ENCODE assay signal across 1 cellular context in the genomic region with DNA sequence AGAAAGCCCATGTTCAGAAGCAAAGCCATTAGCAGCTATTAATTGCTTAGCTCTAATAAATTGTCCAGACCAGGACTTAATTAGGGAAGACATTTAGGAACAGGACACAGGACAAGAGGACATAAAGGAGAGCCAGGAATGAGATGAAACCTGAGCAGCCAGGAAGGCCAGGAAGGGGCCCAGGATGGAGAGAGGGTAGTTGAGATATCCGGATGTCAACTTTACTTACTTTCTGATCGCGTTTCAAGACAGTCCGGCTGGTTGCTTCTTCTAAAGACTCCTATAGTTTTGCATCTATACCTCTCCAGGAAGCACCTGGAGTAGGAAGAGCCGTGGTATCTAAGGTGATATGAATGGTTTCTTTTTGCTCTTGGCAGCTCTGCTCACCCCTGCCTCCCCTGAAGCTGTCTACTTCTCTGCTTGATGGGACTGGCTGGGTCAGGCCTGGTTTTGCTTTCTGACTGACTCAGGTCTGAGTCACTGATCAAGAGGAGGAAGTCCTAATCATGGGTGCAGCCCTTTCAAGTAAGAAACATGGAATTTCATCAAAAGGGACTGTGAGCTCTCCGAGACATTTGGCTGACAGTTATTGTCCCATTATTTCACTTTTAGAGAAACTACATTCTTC.
TF ChIP-seq lines count a peak whose summit lies in the region.

No MANE protein-coding gene starts in this region.

TF ChIP-seq in GM12878, 131 proteins besides CTCF, POLR2A, EP300 and RAD21 (continued from another document):
- TF ChIP-seq, protein P1, sequence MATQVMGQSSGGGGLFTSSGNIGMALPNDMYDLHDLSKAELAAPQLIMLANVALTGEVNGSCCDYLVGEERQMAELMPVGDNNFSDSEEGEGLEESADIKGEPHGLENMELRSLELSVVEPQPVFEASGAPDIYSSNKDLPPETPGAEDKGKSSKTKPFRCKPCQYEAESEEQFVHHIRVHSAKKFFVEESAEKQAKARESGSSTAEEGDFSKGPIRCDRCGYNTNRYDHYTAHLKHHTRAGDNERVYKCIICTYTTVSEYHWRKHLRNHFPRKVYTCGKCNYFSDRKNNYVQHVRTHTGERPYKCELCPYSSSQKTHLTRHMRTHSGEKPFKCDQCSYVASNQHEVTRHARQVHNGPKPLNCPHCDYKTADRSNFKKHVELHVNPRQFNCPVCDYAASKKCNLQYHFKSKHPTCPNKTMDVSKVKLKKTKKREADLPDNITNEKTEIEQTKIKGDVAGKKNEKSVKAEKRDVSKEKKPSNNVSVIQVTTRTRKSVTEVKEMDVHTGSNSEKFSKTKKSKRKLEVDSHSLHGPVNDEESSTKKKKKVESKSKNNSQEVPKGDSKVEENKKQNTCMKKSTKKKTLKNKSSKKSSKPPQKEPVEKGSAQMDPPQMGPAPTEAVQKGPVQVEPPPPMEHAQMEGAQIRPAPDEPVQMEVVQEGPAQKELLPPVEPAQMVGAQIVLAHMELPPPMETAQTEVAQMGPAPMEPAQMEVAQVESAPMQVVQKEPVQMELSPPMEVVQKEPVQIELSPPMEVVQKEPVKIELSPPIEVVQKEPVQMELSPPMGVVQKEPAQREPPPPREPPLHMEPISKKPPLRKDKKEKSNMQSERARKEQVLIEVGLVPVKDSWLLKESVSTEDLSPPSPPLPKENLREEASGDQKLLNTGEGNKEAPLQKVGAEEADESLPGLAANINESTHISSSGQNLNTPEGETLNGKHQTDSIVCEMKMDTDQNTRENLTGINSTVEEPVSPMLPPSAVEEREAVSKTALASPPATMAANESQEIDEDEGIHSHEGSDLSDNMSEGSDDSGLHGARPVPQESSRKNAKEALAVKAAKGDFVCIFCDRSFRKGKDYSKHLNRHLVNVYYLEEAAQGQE (IDR thresholded peaks at IDR 0.05; ENCODE audit: low read depth, low read length) = no peak
- 0 out of 2 replicates have a peak, but pooled peaks have one; percentile 16 for TF ChIP-seq SPI1 (IDR thresholded peaks at IDR 0.05; ENCODE audit: borderline replicate concordance, insufficient read depth, low read depth, low read length)
- no peak for TF ChIP-seq RBBP5 (conservative IDR thresholded peaks at IDR 0.05)
TF ChIP-seq in GM12878: peak in this region for 2.
